Comparison of ENCODE assay signal across 15 cellular contexts in the genomic region with DNA sequence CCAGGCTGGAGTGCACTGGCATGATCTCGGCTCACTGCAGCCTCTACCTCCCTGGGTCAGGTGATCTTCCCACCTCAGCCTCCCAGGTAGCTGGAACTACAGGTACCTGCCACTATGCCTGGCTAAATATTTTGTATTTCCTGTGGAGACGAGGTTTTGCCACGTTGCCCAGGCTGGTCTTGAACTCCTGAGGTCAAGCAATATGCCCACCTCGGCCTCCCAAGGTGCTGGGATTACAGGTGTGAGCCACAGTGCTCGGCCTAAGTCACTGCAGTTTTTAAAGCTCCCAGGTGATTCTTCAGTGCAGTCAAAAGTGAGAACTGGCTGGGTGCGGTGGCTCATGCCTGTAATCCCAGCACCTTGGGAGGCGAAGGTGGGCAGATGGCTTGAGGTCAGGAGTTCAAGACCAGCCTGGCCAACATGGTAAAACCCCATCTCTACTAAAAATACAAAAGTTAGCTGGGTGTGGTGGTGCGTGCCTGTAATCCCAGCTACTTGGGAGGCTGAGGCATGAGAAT. TPM values are rescaled to one million over a fixed set of nuclear protein-coding genes. Genes with fewer than 3 reads are reported as not detected.
"Had no signal": no experiment of that assay in that cellular context is flagged by ENCODE, and none has a peak within 500 bp of the region (broad histone marks: within the 10 kb centered on the region; RNA-seq: fewer than 3 reads in every experiment).

No MANE protein-coding gene starts in this region.

RNA-seq across cellular contexts. Expression of gene STH, which starts 20.4 kb away (rescaled TPM):
- total RNA-seq: activated naive CD4-positive, alpha-beta T cell treated with anti-CD3 and anti-CD28 coated beads, Interleukin-2, amount 50 U/mL, for 72 hours; astrocyte; endodermal cell; esophagus squamous epithelium; gastrocnemius medialis; left ventricle myocardium superior; mammary epithelial cell; neural crest cell; osteoblast; posterior vena cava; renal cortical epithelial cell; sciatic nerve; SJCRH30; urinary bladder; WTC11 had no signal
- polyA plus RNA-seq: mammary epithelial cell, urinary bladder had no signal
